1 cellular context compared by ENCODE assay signal in the genomic region with DNA sequence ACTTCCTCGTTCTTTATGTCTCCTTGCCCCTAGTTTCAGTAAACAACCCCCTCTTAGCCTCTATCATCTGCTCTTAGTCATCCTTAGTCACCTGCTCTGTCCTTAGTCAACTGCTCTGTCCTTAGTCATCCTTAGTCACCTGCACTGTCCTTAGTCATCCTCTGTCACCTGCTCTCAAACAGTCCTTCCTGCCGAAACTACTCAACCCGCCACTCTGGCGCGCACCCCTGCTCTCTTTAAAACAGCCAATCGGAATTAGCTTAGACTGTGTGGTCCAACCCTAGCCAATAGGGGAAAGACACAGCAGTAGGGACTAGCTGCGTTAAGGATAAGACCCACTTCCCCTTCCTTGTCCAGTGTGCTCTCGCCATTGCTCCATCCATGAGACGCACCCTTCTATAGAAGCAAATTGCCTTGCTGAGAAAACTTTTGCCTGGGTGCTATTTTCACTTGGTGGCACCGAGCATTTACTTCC.
TF ChIP-seq lines count a peak whose summit lies in the region.

No MANE protein-coding gene starts in this region.

TF ChIP-seq in K562, 482 proteins besides CTCF, POLR2A, EP300 and RAD21 (continued from another document and continues in another):
- TF ChIP-seq, protein P1, sequence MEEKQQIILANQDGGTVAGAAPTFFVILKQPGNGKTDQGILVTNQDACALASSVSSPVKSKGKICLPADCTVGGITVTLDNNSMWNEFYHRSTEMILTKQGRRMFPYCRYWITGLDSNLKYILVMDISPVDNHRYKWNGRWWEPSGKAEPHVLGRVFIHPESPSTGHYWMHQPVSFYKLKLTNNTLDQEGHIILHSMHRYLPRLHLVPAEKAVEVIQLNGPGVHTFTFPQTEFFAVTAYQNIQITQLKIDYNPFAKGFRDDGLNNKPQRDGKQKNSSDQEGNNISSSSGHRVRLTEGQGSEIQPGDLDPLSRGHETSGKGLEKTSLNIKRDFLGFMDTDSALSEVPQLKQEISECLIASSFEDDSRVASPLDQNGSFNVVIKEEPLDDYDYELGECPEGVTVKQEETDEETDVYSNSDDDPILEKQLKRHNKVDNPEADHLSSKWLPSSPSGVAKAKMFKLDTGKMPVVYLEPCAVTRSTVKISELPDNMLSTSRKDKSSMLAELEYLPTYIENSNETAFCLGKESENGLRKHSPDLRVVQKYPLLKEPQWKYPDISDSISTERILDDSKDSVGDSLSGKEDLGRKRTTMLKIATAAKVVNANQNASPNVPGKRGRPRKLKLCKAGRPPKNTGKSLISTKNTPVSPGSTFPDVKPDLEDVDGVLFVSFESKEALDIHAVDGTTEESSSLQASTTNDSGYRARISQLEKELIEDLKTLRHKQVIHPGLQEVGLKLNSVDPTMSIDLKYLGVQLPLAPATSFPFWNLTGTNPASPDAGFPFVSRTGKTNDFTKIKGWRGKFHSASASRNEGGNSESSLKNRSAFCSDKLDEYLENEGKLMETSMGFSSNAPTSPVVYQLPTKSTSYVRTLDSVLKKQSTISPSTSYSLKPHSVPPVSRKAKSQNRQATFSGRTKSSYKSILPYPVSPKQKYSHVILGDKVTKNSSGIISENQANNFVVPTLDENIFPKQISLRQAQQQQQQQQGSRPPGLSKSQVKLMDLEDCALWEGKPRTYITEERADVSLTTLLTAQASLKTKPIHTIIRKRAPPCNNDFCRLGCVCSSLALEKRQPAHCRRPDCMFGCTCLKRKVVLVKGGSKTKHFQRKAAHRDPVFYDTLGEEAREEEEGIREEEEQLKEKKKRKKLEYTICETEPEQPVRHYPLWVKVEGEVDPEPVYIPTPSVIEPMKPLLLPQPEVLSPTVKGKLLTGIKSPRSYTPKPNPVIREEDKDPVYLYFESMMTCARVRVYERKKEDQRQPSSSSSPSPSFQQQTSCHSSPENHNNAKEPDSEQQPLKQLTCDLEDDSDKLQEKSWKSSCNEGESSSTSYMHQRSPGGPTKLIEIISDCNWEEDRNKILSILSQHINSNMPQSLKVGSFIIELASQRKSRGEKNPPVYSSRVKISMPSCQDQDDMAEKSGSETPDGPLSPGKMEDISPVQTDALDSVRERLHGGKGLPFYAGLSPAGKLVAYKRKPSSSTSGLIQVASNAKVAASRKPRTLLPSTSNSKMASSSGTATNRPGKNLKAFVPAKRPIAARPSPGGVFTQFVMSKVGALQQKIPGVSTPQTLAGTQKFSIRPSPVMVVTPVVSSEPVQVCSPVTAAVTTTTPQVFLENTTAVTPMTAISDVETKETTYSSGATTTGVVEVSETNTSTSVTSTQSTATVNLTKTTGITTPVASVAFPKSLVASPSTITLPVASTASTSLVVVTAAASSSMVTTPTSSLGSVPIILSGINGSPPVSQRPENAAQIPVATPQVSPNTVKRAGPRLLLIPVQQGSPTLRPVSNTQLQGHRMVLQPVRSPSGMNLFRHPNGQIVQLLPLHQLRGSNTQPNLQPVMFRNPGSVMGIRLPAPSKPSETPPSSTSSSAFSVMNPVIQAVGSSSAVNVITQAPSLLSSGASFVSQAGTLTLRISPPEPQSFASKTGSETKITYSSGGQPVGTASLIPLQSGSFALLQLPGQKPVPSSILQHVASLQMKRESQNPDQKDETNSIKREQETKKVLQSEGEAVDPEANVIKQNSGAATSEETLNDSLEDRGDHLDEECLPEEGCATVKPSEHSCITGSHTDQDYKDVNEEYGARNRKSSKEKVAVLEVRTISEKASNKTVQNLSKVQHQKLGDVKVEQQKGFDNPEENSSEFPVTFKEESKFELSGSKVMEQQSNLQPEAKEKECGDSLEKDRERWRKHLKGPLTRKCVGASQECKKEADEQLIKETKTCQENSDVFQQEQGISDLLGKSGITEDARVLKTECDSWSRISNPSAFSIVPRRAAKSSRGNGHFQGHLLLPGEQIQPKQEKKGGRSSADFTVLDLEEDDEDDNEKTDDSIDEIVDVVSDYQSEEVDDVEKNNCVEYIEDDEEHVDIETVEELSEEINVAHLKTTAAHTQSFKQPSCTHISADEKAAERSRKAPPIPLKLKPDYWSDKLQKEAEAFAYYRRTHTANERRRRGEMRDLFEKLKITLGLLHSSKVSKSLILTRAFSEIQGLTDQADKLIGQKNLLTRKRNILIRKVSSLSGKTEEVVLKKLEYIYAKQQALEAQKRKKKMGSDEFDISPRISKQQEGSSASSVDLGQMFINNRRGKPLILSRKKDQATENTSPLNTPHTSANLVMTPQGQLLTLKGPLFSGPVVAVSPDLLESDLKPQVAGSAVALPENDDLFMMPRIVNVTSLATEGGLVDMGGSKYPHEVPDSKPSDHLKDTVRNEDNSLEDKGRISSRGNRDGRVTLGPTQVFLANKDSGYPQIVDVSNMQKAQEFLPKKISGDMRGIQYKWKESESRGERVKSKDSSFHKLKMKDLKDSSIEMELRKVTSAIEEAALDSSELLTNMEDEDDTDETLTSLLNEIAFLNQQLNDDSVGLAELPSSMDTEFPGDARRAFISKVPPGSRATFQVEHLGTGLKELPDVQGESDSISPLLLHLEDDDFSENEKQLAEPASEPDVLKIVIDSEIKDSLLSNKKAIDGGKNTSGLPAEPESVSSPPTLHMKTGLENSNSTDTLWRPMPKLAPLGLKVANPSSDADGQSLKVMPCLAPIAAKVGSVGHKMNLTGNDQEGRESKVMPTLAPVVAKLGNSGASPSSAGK (IDR thresholded peaks at IDR 0.05): no peak
- TF ChIP-seq ZNF354B (CRISPR knock-in tag; IDR thresholded peaks at IDR 0.05) (no peak), MAFG (tag; conservative IDR thresholded peaks at IDR 0.05) (peak; percentile 64), ZNF232 (CRISPR knock-in tag; IDR thresholded peaks at IDR 0.05) (no peak), ZNF212 (CRISPR knock-in tag; IDR thresholded peaks at IDR 0.05) (no peak), KDM2B (CRISPR knock-in tag; IDR thresholded peaks at IDR 0.05) (no peak), ZNF75A (CRISPR knock-in tag; IDR thresholded peaks at IDR 0.05) (no peak), FOXK2 (conservative IDR thresholded peaks at IDR 0.05 in 1 of 2, IDR thresholded peaks at IDR 0.05 in 1 of 2; ENCODE audit: low read depth in 2 of 2) (peak; percentile 57; a peak in 3 of 4 replicates), TCF7L2 (IDR thresholded peaks at IDR 0.05; ENCODE audit: low read depth, low read length) (no peak), MYBL2 (IDR thresholded peaks at IDR 0.05; ENCODE audit: low read depth) (peak; percentile 88), MYBL2 (CRISPR knock-in tag; IDR thresholded peaks at IDR 0.05; ENCODE audit: borderline replicate concordance) (no peak), RFX7 (CRISPR knock-in tag; IDR thresholded peaks at IDR 0.05) (no peak), TAF7 (tag; IDR thresholded peaks at IDR 0.05) (no peak), PHB (CRISPR knock-in tag; IDR thresholded peaks at IDR 0.05) (no peak), RB1 (IDR thresholded peaks at IDR 0.05; ENCODE audit: low read depth) (no peak), FOXA1 (IDR thresholded peaks at IDR 0.05; ENCODE audit: borderline replicate concordance) (no peak), ZNF175 (CRISPR knock-in tag; IDR thresholded peaks at IDR 0.05; ENCODE audit: low read depth) (no peak), CBFA2T2 (conservative IDR thresholded peaks at IDR 0.05) (peak; percentile 59; the same call in 1 of the 2 replicates), TCF3 (CRISPR knock-in tag; IDR thresholded peaks at IDR 0.05) (peak; percentile 35; the same call in 1 of the 2 replicates), NFYB (IDR thresholded peaks at IDR 0.05; ENCODE audit: extremely low read depth, insufficient read length) (no peak), KDM1A (IDR thresholded peaks at IDR 0.05) (peak in 1 of 2 experiments; percentile 27; a peak in 1 of 4 replicates), ZNF785 (CRISPR knock-in tag; IDR thresholded peaks at IDR 0.05) (no peak), FOXM1 (IDR thresholded peaks at IDR 0.05; ENCODE audit: low read depth) (peak; percentile 56), FOXM1 (CRISPR knock-in tag; IDR thresholded peaks at IDR 0.05; ENCODE audit: low read depth) (0 out of 2 replicates have a peak, but pooled peaks have one; percentile 28), ARID1B (IDR thresholded peaks at IDR 0.05) (peak; percentile 76), BDP1 (IDR thresholded peaks at IDR 0.05; ENCODE audit: insufficient read depth, insufficient read length) (no peak), MTA1 (IDR thresholded peaks at IDR 0.05; ENCODE audit: borderline replicate concordance) (no peak), CEBPB (tag; IDR thresholded peaks at IDR 0.05) (0 out of 2 replicates have a peak, but pooled peaks have one; percentile 26), ZBTB1 (CRISPR knock-in tag; IDR thresholded peaks at IDR 0.05; ENCODE audit: borderline replicate concordance, low read depth) (no peak), JUND (IDR thresholded peaks at IDR 0.05; ENCODE audit: borderline replicate concordance, low read depth, low read length) (peak; percentile 80; the same call in 1 of the 2 replicates), JUND (tag; IDR thresholded peaks at IDR 0.05; ENCODE audit: borderline replicate concordance, low read depth, low read length) (peak; percentile 78; the same call in 2 of the 3 replicates), GATAD2A (IDR thresholded peaks at IDR 0.05) (no peak), KLF6 (CRISPR knock-in tag; IDR thresholded peaks at IDR 0.05; ENCODE audit: borderline replicate concordance) (no peak), CBX5 (IDR thresholded peaks at IDR 0.05; ENCODE audit: borderline replicate concordance, low read depth) (0 out of 2 replicates have a peak, but pooled peaks have one; percentile 68), PYGO2 (tag; IDR thresholded peaks at IDR 0.05) (no peak)
- TF ChIP-seq, protein P2, sequence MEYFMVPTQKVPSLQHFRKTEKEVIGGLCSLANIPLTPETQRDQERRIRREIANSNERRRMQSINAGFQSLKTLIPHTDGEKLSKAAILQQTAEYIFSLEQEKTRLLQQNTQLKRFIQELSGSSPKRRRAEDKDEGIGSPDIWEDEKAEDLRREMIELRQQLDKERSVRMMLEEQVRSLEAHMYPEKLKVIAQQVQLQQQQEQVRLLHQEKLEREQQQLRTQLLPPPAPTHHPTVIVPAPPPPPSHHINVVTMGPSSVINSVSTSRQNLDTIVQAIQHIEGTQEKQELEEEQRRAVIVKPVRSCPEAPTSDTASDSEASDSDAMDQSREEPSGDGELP (CRISPR knock-in tag; IDR thresholded peaks at IDR 0.05; ENCODE audit: borderline replicate concordance): no peak; the same call in 1 of the 2 replicates
- TF ChIP-seq, protein P3, sequence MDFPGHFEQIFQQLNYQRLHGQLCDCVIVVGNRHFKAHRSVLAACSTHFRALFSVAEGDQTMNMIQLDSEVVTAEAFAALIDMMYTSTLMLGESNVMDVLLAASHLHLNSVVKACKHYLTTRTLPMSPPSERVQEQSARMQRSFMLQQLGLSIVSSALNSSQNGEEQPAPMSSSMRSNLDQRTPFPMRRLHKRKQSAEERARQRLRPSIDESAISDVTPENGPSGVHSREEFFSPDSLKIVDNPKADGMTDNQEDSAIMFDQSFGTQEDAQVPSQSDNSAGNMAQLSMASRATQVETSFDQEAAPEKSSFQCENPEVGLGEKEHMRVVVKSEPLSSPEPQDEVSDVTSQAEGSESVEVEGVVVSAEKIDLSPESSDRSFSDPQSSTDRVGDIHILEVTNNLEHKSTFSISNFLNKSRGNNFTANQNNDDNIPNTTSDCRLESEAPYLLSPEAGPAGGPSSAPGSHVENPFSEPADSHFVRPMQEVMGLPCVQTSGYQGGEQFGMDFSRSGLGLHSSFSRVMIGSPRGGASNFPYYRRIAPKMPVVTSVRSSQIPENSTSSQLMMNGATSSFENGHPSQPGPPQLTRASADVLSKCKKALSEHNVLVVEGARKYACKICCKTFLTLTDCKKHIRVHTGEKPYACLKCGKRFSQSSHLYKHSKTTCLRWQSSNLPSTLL (IDR thresholded peaks at IDR 0.05): no peak
- TF ChIP-seq, protein P4, sequence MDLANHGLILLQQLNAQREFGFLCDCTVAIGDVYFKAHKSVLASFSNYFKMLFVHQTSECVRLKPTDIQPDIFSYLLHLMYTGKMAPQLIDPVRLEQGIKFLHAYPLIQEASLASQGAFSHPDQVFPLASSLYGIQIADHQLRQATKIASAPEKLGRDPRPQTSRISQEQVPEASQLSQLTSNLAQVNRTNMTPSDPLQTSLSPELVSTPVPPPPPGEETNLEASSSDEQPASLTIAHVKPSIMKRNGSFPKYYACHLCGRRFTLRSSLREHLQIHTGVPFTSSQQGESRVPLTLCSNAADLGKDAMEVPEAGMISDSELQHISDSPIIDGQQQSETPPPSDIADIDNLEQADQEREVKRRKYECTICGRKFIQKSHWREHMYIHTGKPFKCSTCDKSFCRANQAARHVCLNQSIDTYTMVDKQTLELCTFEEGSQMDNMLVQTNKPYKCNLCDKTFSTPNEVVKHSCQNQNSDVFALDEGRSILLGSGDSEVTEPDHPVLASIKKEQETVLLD (IDR thresholded peaks at IDR 0.05): no peak
- TF ChIP-seq, protein P5, sequence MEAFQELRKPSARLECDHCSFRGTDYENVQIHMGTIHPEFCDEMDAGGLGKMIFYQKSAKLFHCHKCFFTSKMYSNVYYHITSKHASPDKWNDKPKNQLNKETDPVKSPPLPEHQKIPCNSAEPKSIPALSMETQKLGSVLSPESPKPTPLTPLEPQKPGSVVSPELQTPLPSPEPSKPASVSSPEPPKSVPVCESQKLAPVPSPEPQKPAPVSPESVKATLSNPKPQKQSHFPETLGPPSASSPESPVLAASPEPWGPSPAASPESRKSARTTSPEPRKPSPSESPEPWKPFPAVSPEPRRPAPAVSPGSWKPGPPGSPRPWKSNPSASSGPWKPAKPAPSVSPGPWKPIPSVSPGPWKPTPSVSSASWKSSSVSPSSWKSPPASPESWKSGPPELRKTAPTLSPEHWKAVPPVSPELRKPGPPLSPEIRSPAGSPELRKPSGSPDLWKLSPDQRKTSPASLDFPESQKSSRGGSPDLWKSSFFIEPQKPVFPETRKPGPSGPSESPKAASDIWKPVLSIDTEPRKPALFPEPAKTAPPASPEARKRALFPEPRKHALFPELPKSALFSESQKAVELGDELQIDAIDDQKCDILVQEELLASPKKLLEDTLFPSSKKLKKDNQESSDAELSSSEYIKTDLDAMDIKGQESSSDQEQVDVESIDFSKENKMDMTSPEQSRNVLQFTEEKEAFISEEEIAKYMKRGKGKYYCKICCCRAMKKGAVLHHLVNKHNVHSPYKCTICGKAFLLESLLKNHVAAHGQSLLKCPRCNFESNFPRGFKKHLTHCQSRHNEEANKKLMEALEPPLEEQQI (IDR thresholded peaks at IDR 0.05): peak; percentile 96
- TF ChIP-seq, protein P6, sequence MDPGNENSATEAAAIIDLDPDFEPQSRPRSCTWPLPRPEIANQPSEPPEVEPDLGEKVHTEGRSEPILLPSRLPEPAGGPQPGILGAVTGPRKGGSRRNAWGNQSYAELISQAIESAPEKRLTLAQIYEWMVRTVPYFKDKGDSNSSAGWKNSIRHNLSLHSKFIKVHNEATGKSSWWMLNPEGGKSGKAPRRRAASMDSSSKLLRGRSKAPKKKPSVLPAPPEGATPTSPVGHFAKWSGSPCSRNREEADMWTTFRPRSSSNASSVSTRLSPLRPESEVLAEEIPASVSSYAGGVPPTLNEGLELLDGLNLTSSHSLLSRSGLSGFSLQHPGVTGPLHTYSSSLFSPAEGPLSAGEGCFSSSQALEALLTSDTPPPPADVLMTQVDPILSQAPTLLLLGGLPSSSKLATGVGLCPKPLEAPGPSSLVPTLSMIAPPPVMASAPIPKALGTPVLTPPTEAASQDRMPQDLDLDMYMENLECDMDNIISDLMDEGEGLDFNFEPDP (CRISPR knock-in tag; IDR thresholded peaks at IDR 0.05): no peak
- TF ChIP-seq, protein P7, sequence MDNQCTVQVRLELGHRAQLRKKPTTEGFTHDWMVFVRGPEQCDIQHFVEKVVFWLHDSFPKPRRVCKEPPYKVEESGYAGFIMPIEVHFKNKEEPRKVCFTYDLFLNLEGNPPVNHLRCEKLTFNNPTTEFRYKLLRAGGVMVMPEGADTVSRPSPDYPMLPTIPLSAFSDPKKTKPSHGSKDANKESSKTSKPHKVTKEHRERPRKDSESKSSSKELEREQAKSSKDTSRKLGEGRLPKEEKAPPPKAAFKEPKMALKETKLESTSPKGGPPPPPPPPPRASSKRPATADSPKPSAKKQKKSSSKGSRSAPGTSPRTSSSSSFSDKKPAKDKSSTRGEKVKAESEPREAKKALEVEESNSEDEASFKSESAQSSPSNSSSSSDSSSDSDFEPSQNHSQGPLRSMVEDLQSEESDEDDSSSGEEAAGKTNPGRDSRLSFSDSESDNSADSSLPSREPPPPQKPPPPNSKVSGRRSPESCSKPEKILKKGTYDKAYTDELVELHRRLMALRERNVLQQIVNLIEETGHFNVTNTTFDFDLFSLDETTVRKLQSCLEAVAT (IDR thresholded peaks at IDR 0.05): peak; percentile 19 to 77; a peak in 1 of 4 replicates
